Comparison of ENCODE assay signal across 22 cellular contexts in genomic region chr18:51862311-51862710, GRCh38.
"Had no signal": no experiment of that assay in that cellular context is flagged by ENCODE, and none has a peak within 500 bp of the region (broad histone marks: within the 10 kb centered on the region; RNA-seq: fewer than 3 reads in every experiment).

No MANE protein-coding gene starts in this region.

- H3K4me3 ChIP-seq: MG63 had no signal

- H3K27me3 ChIP-seq: MG63 had no signal

- ATAC-seq: HepG2 had no signal

- H3K9me3 ChIP-seq: MG63, SK-N-SH had no signal

- DNase-seq: IMR-90, Karpas-422, KG1, MG63, NCI-H1092, NCI-H1105 treated with DMSO at 0.1 percent for 48 hours, NCI-H1417 treated with DMSO at 0.1 percent for 48 hours, NCI-H146, NCI-H1694 treated with DMSO at 0.1 percent for 48 hours, NCI-H1930, NCI-H2081 treated with DMSO at 0.1 percent for 48 hours, NCI-H2171, NCI-H226, NCI-H524, NCI-H526 treated with DMSO at 0.1 percent for 48 hours, NCI-H774, Right ventricle myocardium superior, RPMI8226, SIG-M5, SK-N-SH, SW 1271 had no signal

- H3K36me3 ChIP-seq: MG63 had no signal
